Comparison of ENCODE assay signal across 25 cellular contexts in genomic region chr2:208375452-208376068, GRCh38. TPM values are rescaled to one million over a fixed set of nuclear protein-coding genes. Genes with fewer than 3 reads are reported as not detected.
A peak's percentile ranks its signal among the peaks of the same experiment; 100 is the strongest.
DNase-seq lines count a peak whose midpoint lies in the region; ATAC-seq, FAIRE-seq and TF ChIP-seq lines count a peak whose summit lies in the region.
"Had no signal": no experiment of that assay in that cellular context is flagged by ENCODE, and none has a peak within 500 bp of the region (broad histone marks: within the 10 kb centered on the region; RNA-seq: fewer than 3 reads in every experiment).

No MANE protein-coding gene starts in this region.

- TF ChIP-seq POLR2A in A549 (IDR thresholded peaks at IDR 0.05; ENCODE audit: low read length) (no peak), H1 (IDR thresholded peaks at IDR 0.05; ENCODE audit: control extremely low read depth in 1 of 2, low read depth in 2 of 2, low read length in 2 of 2) (no peak)

- POLR2A ChIA-PET in A549 (lab: Yijun Ruan, JAX) (no interaction called here), H1 (lab: Charles Lee; ENCODE audit: partially characterized antibody) (no interaction called here), SK-N-SH (lab: Yijun Ruan, JAX) (no interaction called here)

- no peak overlapping the region for H3K14ac ChIP-seq in H1 (ENCODE audit: insufficient read length)

- H3K4me1 ChIP-seq in A549 = no peaks in the 10 kb centered on the region
- H3K4me1 ChIP-seq in Loucy (ENCODE audit: insufficient read depth, low read length, poor library complexity, severe bottlenecking) = no peaks in the 10 kb centered on the region
- H3K4me1 ChIP-seq in H1 (replicated peaks in 1 of 4; ENCODE audit: control insufficient read depth in 3 of 4, insufficient read depth in 4 of 4, low read length in 3 of 4) = peaks cover 0 to 14% (median 3%) of the 10 kb centered on the region in 4 experiments; a peak in 4 of 7 replicates
- H3K4me1 ChIP-seq in SK-N-SH (ENCODE audit: control insufficient read depth in 1 of 2, insufficient read depth in 2 of 2, low read depth in 1 of 2, low read length in 1 of 2) = peaks cover 0 to 3% of the 10 kb centered on the region in 2 experiments; a peak in 1 of 4 replicates

- peak overlapping the region; percentile 71 for H3K18ac ChIP-seq in H1 (ENCODE audit: extremely low read depth, low read length)

- H3F3A ChIP-seq in Loucy (ENCODE audit: low read depth) = no peaks in the 10 kb centered on the region
- H3F3A ChIP-seq in SK-N-SH (replicated peaks; ENCODE audit: insufficient read depth) = peaks cover 6% of the 10 kb centered on the region

- no peak overlapping the region for H3K23ac ChIP-seq in H1 (ENCODE audit: insufficient read length)

- WGBS in A549 (ENCODE audit: missing lambda C conversion rate) = 21% methylated on average over 2 of the region's 2 CpGs
- WGBS in H1 (ENCODE audit: extremely low coverage in 1 of 2, insufficient coverage in 1 of 2, insufficient read length in 1 of 2, insufficient replicate concordance in 2 of 2, low coverage in 1 of 2, low lambda C conversion rate in 2 of 2, missing lambda C conversion rate in 1 of 2), 2 experiments = 58% methylated on average over 2 of the region's 2 CpGs; no CpG with 5 or more reads in 1 of the 2 experiments
- 51% methylated on average over 2 of the region's 2 CpGs for WGBS in SK-N-SH (ENCODE audit: low lambda C conversion rate)

- H2AK5ac ChIP-seq in H1 (ENCODE audit: low read depth, low read length) = 0 out of 2 replicates have a peak overlapping the region, but pooled peaks have one; percentile 54

- no peaks in the 10 kb centered on the region for H3K27me3 ChIP-seq in H7 (ENCODE audit: control insufficient read depth, insufficient read depth, low read length)
- no peaks in the 10 kb centered on the region for H3K27me3 ChIP-seq in Loucy (ENCODE audit: insufficient read depth, low read length, poor library complexity, severe bottlenecking)
- no peaks in the 10 kb centered on the region for H3K27me3 ChIP-seq in H1 (replicated peaks in 1 of 4; ENCODE audit: control insufficient read depth in 3 of 4, extremely low read depth in 1 of 4, insufficient read depth in 3 of 4, low read length in 3 of 4)
- no peaks in the 10 kb centered on the region for H3K27me3 ChIP-seq in SK-N-SH (ENCODE audit: insufficient read depth)
- H3K27me3 ChIP-seq: BE2C had no signal

- H3K4me2 ChIP-seq in A549 (no peak overlapping the region), Loucy (ENCODE audit: low read depth, low read length, poor library complexity, severe bottlenecking) (no peak overlapping the region), H1 (ENCODE audit: insufficient read depth in 1 of 2, low read depth in 2 of 2, low read length in 2 of 2) (peak overlapping the region; percentile 21 to 38; a peak in 2 of 4 replicates), SK-N-SH (no peak overlapping the region)
- H3K4me2 ChIP-seq: KMS-11 had no signal

- H4K20me1 ChIP-seq in Loucy (ENCODE audit: insufficient read depth, low read length, poor library complexity, severe bottlenecking) (no peaks in the 10 kb centered on the region), H1 (replicated peaks in 1 of 2; ENCODE audit: control insufficient read depth in 1 of 2, insufficient read depth in 2 of 2, low read length in 2 of 2) (no peaks in the 10 kb centered on the region), SK-N-SH (ENCODE audit: insufficient read depth) (no peaks in the 10 kb centered on the region)

- H3K4me3 ChIP-seq in A549 = no peak overlapping the region
- no peak overlapping the region for H3K4me3 ChIP-seq in H7 (ENCODE audit: insufficient read depth, low read depth, low read length)
- no peak overlapping the region for H3K4me3 ChIP-seq in Loucy (ENCODE audit: low read length, poor library complexity, severe bottlenecking)
- peak overlapping the region in 1 of 4 experiments; percentile 1; a peak in 1 of 8 replicates for H3K4me3 ChIP-seq in H1 (ENCODE audit: extremely low read depth in 1 of 4, insufficient read depth in 2 of 4, low read depth in 3 of 4, low read length in 4 of 4)
- no peak overlapping the region for H3K4me3 ChIP-seq in SK-N-SH (ENCODE audit: low read depth in 2 of 2, low read length in 1 of 2)

- H2BK120ac ChIP-seq in H1 (replicated peaks; ENCODE audit: low read depth, low read length) = peak overlapping the region; percentile 50

- no peak overlapping the region for H3K4ac ChIP-seq in H1 (replicated peaks; ENCODE audit: insufficient read length, low read depth, low read length)

- peak overlapping the region; percentile 67 for H4K91ac ChIP-seq in H1 (replicated peaks; ENCODE audit: insufficient read length, low read length)

- H2AFZ ChIP-seq in Loucy (ENCODE audit: low read length) = peak overlapping the region; percentile 61; the same call in 1 of the 2 replicates
- H2AFZ ChIP-seq in H1 (ENCODE audit: low read length) = peak overlapping the region; percentile 37; the same call in 1 of the 2 replicates
- H2AFZ ChIP-seq in SK-N-SH (ENCODE audit: low read depth) = no peak overlapping the region

- peak; percentile 31 to 57; a peak in 3 of 6 replicates for ATAC-seq in A549
- no peak for ATAC-seq in GM21737 (IDR thresholded peaks at IDR 0.05; ENCODE audit: unreplicated experiment)
- ATAC-seq in HG02571 (IDR thresholded peaks at IDR 0.05; ENCODE audit: unreplicated experiment) = no peak

- CTCF ChIA-PET in A549 (lab: Yijun Ruan, JAX) = interaction anchor here (0.5 to 2.0 kb wide), 2 partner anchors 14 to 244 kb away, joined by 3 to 4 read pairs; no protein-coding TSS in a partner anchor
- CTCF ChIA-PET in H1 (lab: Charles Lee; ENCODE audit: partially characterized antibody) = interaction anchor here (0.6 to 1.8 kb wide), 4 partner anchors 12 to 31 kb away, joined by 3 to 7 read pairs (median 4); partner anchors contain the start of gene PTH2R
- CTCF ChIA-PET in SK-N-SH (lab: Yijun Ruan, JAX) = interaction anchor here (0.7 to 1.0 kb wide), 4 partner anchors 274 to 1988 kb away, joined by 3 to 4 read pairs (median 3); no protein-coding TSS in a partner anchor

- FAIRE-seq in A549 (lab: Jason Lieb, UNC) (no peak), H1 (lab: Jason Lieb, UNC) (no peak)
- FAIRE-seq: GM12892, GM18507, HTR-8/SVneo had no signal

- H3K79me1 ChIP-seq in H1 (ENCODE audit: low read depth, low read length) = no peaks in the 10 kb centered on the region

- H2BK5ac ChIP-seq in H1 (ENCODE audit: low read depth, low read length) = peak overlapping the region; percentile 67; the same call in 1 of the 2 replicates

- DNase-seq in A549 (ENCODE audit: low read depth in 1 of 2, low spot score in 1 of 2) (no peak), H7 (peak; percentile 17), H1 (ENCODE audit: low read depth in 1 of 2, low spot score in 2 of 2) (no peak), GM03348 (ENCODE audit: low spot score) (no peak), SK-N-SH (no peak)
- DNase-seq: ACHN; BE2C; C1 segment of cervical spinal cord; CD4-positive, CD25-positive, alpha-beta regulatory T cell; CD8-positive, alpha-beta memory T cell; COR-L47; DMS 273 treated with DMSO at 0.1 percent for 48 hours; DMS53; DND-41; EL; GOT3; HCEC 1CT had no signal

- H3K56ac ChIP-seq in H1 (replicated peaks; ENCODE audit: insufficient read length, low read depth, low read length) = no peak overlapping the region

- H3K9ac ChIP-seq in Loucy (ENCODE audit: low read depth, low read length, poor library complexity, severe bottlenecking) (no peak overlapping the region), H1 (replicated peaks in 1 of 4; ENCODE audit: extremely low read depth in 1 of 4, low read depth in 3 of 4, low read length in 3 of 4) (no peak overlapping the region), SK-N-SH (no peak overlapping the region)
- H3K9ac ChIP-seq: KMS-11 had no signal

- H2BK20ac ChIP-seq in H1 (ENCODE audit: low read length) = peak overlapping the region; percentile 29; the same call in 1 of the 2 replicates

- H2BK12ac ChIP-seq in H1 (ENCODE audit: low read depth, low read length) = no peak overlapping the region; the same call in 1 of the 2 replicates

- H4K8ac ChIP-seq in H1 (ENCODE audit: extremely low read depth, insufficient read depth, low read length) = no peak overlapping the region

- no peak overlapping the region for H4K5ac ChIP-seq in H1 (ENCODE audit: insufficient read length, low read depth, low read length)

- no peak overlapping the region for H2BK15ac ChIP-seq in H1 (ENCODE audit: low read length)

- no peaks in the 10 kb centered on the region for H3K23me2 ChIP-seq in H1 (ENCODE audit: low read depth, low read length)

- no peak overlapping the region for H3K27ac ChIP-seq in A549
- H3K27ac ChIP-seq in H1 (ENCODE audit: low read depth, low read length) = no peak overlapping the region
- no peak overlapping the region for H3K27ac ChIP-seq in SK-N-SH (ENCODE audit: low read depth in 2 of 2, low read length in 1 of 2)
- H3K27ac ChIP-seq: KMS-11 had no signal

- no peaks in the 10 kb centered on the region for H3K9me2 ChIP-seq in Loucy (replicated peaks; ENCODE audit: low read depth, low read length)
- H3K9me2 ChIP-seq in SK-N-SH = no peaks in the 10 kb centered on the region

- H3K79me2 ChIP-seq in Loucy (ENCODE audit: insufficient read depth, low read length) (no peaks in the 10 kb centered on the region), H1 (ENCODE audit: control insufficient read depth in 1 of 2, insufficient read depth in 2 of 2, low read length in 2 of 2) (no peaks in the 10 kb centered on the region), SK-N-SH (ENCODE audit: insufficient read depth) (no peaks in the 10 kb centered on the region)

- TF ChIP-seq EP300 in A549 (IDR thresholded peaks at IDR 0.05) (no peak), H1 (IDR thresholded peaks at IDR 0.05; ENCODE audit: borderline replicate concordance in 1 of 2, low read depth in 2 of 2, low read length in 2 of 2) (no peak), SK-N-SH (IDR thresholded peaks at IDR 0.05; ENCODE audit: borderline replicate concordance in 1 of 2, low read depth in 1 of 2, low read length in 1 of 2) (no peak)

- H3K9me3 ChIP-seq in A549 = no peaks in the 10 kb centered on the region
- no peaks in the 10 kb centered on the region for H3K9me3 ChIP-seq in Loucy (ENCODE audit: insufficient read depth, low read depth, low read length)
- H3K9me3 ChIP-seq in H1 (ENCODE audit: insufficient read depth in 2 of 2, low read depth in 1 of 2, low read length in 1 of 2) = peaks cover 0 to 8% of the 10 kb centered on the region in 2 experiments; a peak in 1 of 4 replicates
- no peaks in the 10 kb centered on the region for H3K9me3 ChIP-seq in SK-N-SH
- H3K9me3 ChIP-seq: BE2C had no signal

- TF ChIP-seq CTCF in A549 (IDR thresholded peaks at IDR 0.05) = no peak
- no peak for TF ChIP-seq CTCF in Loucy (conservative IDR thresholded peaks at IDR 0.05; ENCODE audit: low read length)
- TF ChIP-seq CTCF in H1 (IDR thresholded peaks at IDR 0.05; ENCODE audit: control extremely low read depth in 1 of 3, insufficient read depth in 1 of 3, low read depth in 1 of 3, low read length in 3 of 3) = no peak
- TF ChIP-seq CTCF in SK-N-SH (IDR thresholded peaks at IDR 0.05) = no peak

- H3K36me3 ChIP-seq in H7 (replicated peaks; ENCODE audit: control insufficient read depth, insufficient read depth, low read length) (no peaks in the 10 kb centered on the region), Loucy (ENCODE audit: insufficient read depth, low read length) (no peaks in the 10 kb centered on the region), H1 (ENCODE audit: control insufficient read depth in 2 of 4, insufficient read depth in 4 of 4, low read length in 3 of 4) (no peaks in the 10 kb centered on the region; a peak in 1 of 8 replicates), SK-N-SH (replicated peaks in 1 of 2; ENCODE audit: control insufficient read depth in 1 of 2, insufficient read depth in 2 of 2, low read length in 1 of 2) (no peaks in the 10 kb centered on the region)
- H3K36me3 ChIP-seq: BE2C had no signal

- TF ChIP-seq RAD21 in A549 (conservative IDR thresholded peaks at IDR 0.05 in 1 of 2, IDR thresholded peaks at IDR 0.05 in 1 of 2) (no peak), H1 (IDR thresholded peaks at IDR 0.05 in 1 of 2, conservative IDR thresholded peaks at IDR 0.05 in 1 of 2; ENCODE audit: low read depth in 2 of 2, low read length in 2 of 2) (no peak), SK-N-SH (IDR thresholded peaks at IDR 0.05; ENCODE audit: low read length) (no peak)

RNA-seq across cellular contexts. Expression of gene PTH2R, which starts 31.0 kb away (rescaled TPM):
- not detected in 2 replicates for polyA plus RNA-seq in A549 (2011; rRNA removed)
- polyA plus RNA-seq in A549 (2012; cell fraction: cytosol; rRNA removed) = not detected in 2 replicates
- not detected in 2 replicates for polyA plus RNA-seq in A549 (2012; cell fraction: nucleus; rRNA removed)
- polyA plus RNA-seq in A549 (2017; fragmentation: RNase III; extraction: RNeasy Plus Mini Kit Qiagen cat#74134 plus additional on column Dnase treatment) = not detected in 3 replicates
- polyA minus RNA-seq in A549 (2011; rRNA and poly(A)+ RNA removed) = not detected in 2 replicates
- 0.03 and 0.15 TPM in 2 replicates for total RNA-seq in H7 (2014; rRNA removed; shearing (Covaris generic))
- total RNA-seq in H1 (2021; fragmentation: NEBNext Ultra II Directional; extraction: Animal tissue kit (Norgen Biotek cat#: 25700)) = 0.11 and 0.19 TPM in 2 replicates
- 0.25 and 0.38 TPM in 2 replicates for polyA plus RNA-seq in H1 (2011; rRNA removed)
- polyA plus RNA-seq in H1 (2011; cell fraction: cytosol; rRNA removed) = 0.23 TPM
- polyA plus RNA-seq in H1 (2011; cell fraction: nucleus; rRNA removed) = 0.13 TPM
- polyA plus RNA-seq in H1 (2012, experiment 1 of 2) = 0.17 to 0.52 TPM (median 0.31 TPM) in 4 replicates
- polyA plus RNA-seq in H1 (2012, experiment 2 of 2) = 0.43 TPM
- 0.20 TPM for polyA plus RNA-seq in H1 (2013, experiment 1 of 2)
- polyA plus RNA-seq in H1 (2013, experiment 2 of 2) = 0.11 TPM
- 0.50 and 0.78 TPM in 2 replicates for polyA minus RNA-seq in H1 (2011; rRNA and poly(A)+ RNA removed)
- polyA minus RNA-seq in H1 (2011; cell fraction: cytosol; rRNA and poly(A)+ RNA removed) = 0.44 TPM
- 1.8 TPM for polyA minus RNA-seq in H1 (2011; cell fraction: nucleus; rRNA and poly(A)+ RNA removed)
- 4.0 and 5.3 TPM in 2 replicates for polyA plus RNA-seq in SK-N-SH (2012; rRNA removed)
- polyA plus RNA-seq in SK-N-SH (2012; cell fraction: cytosol; rRNA removed) = 4.6 and 5.3 TPM in 2 replicates
- polyA plus RNA-seq in SK-N-SH (2012; cell fraction: nucleus; rRNA removed) = 5.1 and 7.4 TPM in 2 replicates
- total RNA-seq: A172; CD4-positive, CD25-positive, alpha-beta regulatory T cell; CD8-positive, alpha-beta memory T cell had no signal
- polyA plus RNA-seq: CD4-positive, CD25-positive, alpha-beta regulatory T cell; CD8-positive, alpha-beta memory T cell had no signal

Comparison
In these comparisons a context has a peak if more than half of its experiments do, and no peak if none do; other contexts are left out.
1. ATAC-seq: peak in A549 (2 of 2); none in GM21737 (single experiment) and HG02571 (single experiment).
2. H3K4me2 ChIP-seq: peak in H1 (2 of 2); none in A549 (single experiment), Loucy (single experiment) and SK-N-SH (single experiment).